Comparison of ENCODE assay signal across 17 cellular contexts in the genomic region with DNA sequence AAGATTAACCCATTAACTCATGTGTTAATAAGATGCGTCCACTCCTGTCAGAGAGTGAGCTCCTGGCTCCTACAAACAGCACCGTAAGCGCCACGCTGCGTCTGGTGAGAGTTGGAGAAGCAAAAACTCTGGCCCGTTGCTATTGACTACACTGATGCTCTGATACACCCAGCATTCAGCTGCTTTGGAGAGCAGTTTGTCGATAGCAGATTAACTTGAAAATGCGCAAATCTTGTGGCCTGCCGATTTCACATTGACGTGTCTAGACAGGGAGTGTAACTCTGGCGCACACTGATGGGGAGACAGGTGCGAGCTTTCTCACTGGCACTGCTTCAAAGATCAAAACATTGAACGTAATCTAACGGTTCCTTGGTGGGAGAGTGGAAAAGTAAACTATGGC.
"Had no signal": no experiment of that assay in that cellular context is flagged by ENCODE, and none has a peak within 500 bp of the region (broad histone marks: within the 10 kb centered on the region; RNA-seq: fewer than 3 reads in every experiment).

No MANE protein-coding gene starts in this region.

- ATAC-seq: esophagus mucosa, heart right ventricle, left lung, lower lobe of right lung, right cardiac atrium had no signal

- H3K9me3 ChIP-seq: heart right ventricle, left lung, lower lobe of right lung, suprapubic skin, thyroid gland, uterus had no signal

- DNase-seq: cortex of kidney; dorsolateral prefrontal cortex; effector memory CD4-positive, alpha-beta T cell; heart right ventricle; hypothalamus; left lung; lower lobe of right lung; mesenchymal stem cell; naive B cell; right cardiac atrium; small intestine; stimulated activated CD4-positive, alpha-beta T cell treated with anti-CD3 and anti-CD28 coated beads, Interleukin-12 subunit alpha, Interleukin-12 subunit beta, amount 100 ng/mL, for 4 hours; stimulated activated naive CD4-positive, alpha-beta T cell treated with Interleukin-2 at 50 U/mL for 16 hours; thyroid gland; uterus had no signal

- H3K36me3 ChIP-seq: heart right ventricle, left lung, lower lobe of right lung, suprapubic skin, thyroid gland, uterus had no signal

- H3K27me3 ChIP-seq: dorsolateral prefrontal cortex, suprapubic skin, thyroid gland, uterus had no signal

- H3K27ac ChIP-seq: dorsolateral prefrontal cortex, heart right ventricle, left lung, lower lobe of right lung, suprapubic skin, thyroid gland, uterus had no signal

- H3K4me1 ChIP-seq: lower lobe of right lung, suprapubic skin, thyroid gland, uterus had no signal

- H3K4me3 ChIP-seq: dorsolateral prefrontal cortex, heart right ventricle, left lung, lower lobe of right lung, suprapubic skin, thyroid gland, uterus had no signal
